Comparison of ENCODE assay signal across 8 cellular contexts in the genomic region with DNA sequence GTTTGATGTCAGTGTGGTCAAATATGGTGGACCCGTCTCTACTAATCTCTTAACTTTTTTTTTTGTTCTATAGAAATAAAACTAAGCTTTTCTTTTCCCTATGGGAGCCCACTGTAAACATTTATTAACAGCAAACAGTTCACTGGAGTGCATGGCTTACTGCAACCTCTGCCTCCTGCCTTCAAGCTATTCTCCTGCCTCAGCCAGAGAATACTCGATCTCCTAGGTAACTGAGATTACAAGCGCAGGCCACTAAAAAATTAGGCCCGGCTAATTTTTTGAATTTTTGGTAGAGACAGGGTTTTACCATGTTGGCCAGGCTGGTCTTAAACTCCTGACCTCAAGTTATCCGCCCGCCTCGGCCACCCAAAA.
DNase-seq lines count a peak whose midpoint lies in the region; ATAC-seq and TF ChIP-seq lines count a peak whose summit lies in the region.
"Not testable (repeated sequence)": the region's sequence is repeated elsewhere in the genome, so short reads cannot be mapped to it uniquely, and the experiment has no call there.

No MANE protein-coding gene starts in this region.

- peaks cover 8 to 41% (median 16%) of the 10 kb centered on the region in 4 donors for H3K4me1 Mint-ChIP-seq in CD4-positive, CD25-positive, alpha-beta regulatory T cell
- H3K4me1 Mint-ChIP-seq in activated T-cell treated with anti-CD3 and anti-CD28 coated beads, Interleukin-2, amount 50 U/mL, for 72 hours (ENCODE audit: low read depth) = peaks cover 41% of the 10 kb centered on the region
- peaks cover 38% of the 10 kb centered on the region for H3K4me1 Mint-ChIP-seq in nephron progenitor cell
- H3K4me1 Mint-ChIP-seq in stimulated activated naive CD8-positive, alpha-beta T cell treated with anti-CD3 and anti-CD28 coated beads, Interleukin-15, amount 100 ng/mL, for 72 hours = peaks cover 31% of the 10 kb centered on the region

- H3K9me2 ChIP-seq in HCT116 (ENCODE audit: insufficient read depth); PC-9 (ENCODE audit: insufficient read depth); hepatocyte (replicated peaks; ENCODE audit: insufficient read depth): not testable (repeated sequence)

- not testable (repeated sequence) for TF ChIP-seq CTCF in HCT116 (IDR thresholded peaks at IDR 0.05 in 2 of 3, conservative IDR thresholded peaks at IDR 0.05 in 1 of 3; ENCODE audit: borderline replicate concordance in 1 of 3, insufficient read depth in 1 of 3, low read depth in 2 of 3, low read length in 2 of 3); PC-9 (conservative IDR thresholded peaks at IDR 0.05); choroid plexus epithelial cell (conservative IDR thresholded peaks at IDR 0.05; ENCODE audit: low read depth, low read length); hepatocyte (IDR thresholded peaks at IDR 0.05; ENCODE audit: poor library complexity); nephron progenitor cell (IDR thresholded peaks at IDR 0.05)

- TF ChIP-seq POLR2A in HCT116 (IDR thresholded peaks at IDR 0.05; ENCODE audit: borderline replicate concordance, extremely low read depth, insufficient read depth, insufficient read length) = not testable (repeated sequence)

- H4K20me1 ChIP-seq in HCT116 (ENCODE audit: insufficient read depth); PC-9 (ENCODE audit: insufficient read depth); hepatocyte (ENCODE audit: insufficient read depth, poor library complexity, severe bottlenecking): not testable (repeated sequence)

- peak overlapping the region; percentile 73; the same call in 1 of the 2 replicates for H3K9ac ChIP-seq in HCT116 (ENCODE audit: low read length)

- H3K79me2 ChIP-seq in HCT116 (ENCODE audit: insufficient read depth, low read length); PC-9 (ENCODE audit: low read depth); hepatocyte: not testable (repeated sequence)

- RAD21 ChIA-PET in HCT116 (lab: Charles Lee; ENCODE audit: low non-redundant PET in 1 of 2, low total read pairs in 2 of 2, uncharacterized antibody in 2 of 2, unreplicated experiment in 2 of 2) = not testable (repeated sequence)

- H2AFZ ChIP-seq in HCT116 (ENCODE audit: low read depth, low read length, poor library complexity, severe bottlenecking) = not testable (repeated sequence)
- H2AFZ ChIP-seq in PC-9 = peak overlapping the region; percentile 82
- peak overlapping the region; percentile 97 for H2AFZ ChIP-seq in hepatocyte

- intact Hi-C loops in HCT116 (cut with micrococcal nuclease); PC-9 (cut with micrococcal nuclease; ENCODE audit: unreplicated experiment): not testable (repeated sequence)

- H3K27ac ChIP-seq in CD4-positive, CD25-positive, alpha-beta regulatory T cell (ENCODE audit: insufficient read depth, low read length, poor library complexity, severe bottlenecking) = peak overlapping the region; percentile 87
- H3K27ac ChIP-seq in HCT116 (ENCODE audit: low read depth, low read length) = not testable (repeated sequence)
- H3K27ac ChIP-seq in PC-9 (peak overlapping the region; percentile 81), hepatocyte (peak overlapping the region; percentile 88)

- ATAC-seq in CD4-positive, CD25-positive, alpha-beta regulatory T cell (ENCODE audit: low read depth in 2 of 2); stimulated activated naive CD8-positive, alpha-beta T cell treated with anti-CD3 and anti-CD28 coated beads, Interleukin-15, amount 100 ng/mL, for 72 hours: not testable (repeated sequence)
- peak; percentile 20 for ATAC-seq in HCT116
- ATAC-seq in activated T-cell treated with anti-CD3 and anti-CD28 coated beads, Interleukin-2, amount 50 U/mL, for 72 hours (replicated peaks in 1 of 2) = peak in 1 of 2 donors; percentile 41

- CTCF ChIA-PET in HCT116 (lab: Charles Lee); PC-9 (lab: Charles Lee): not testable (repeated sequence)

- DNase-seq in CD4-positive, CD25-positive, alpha-beta regulatory T cell = peak in 2 of 3 donors; percentile 7 to 12
- not testable (repeated sequence) for DNase-seq in HCT116 (ENCODE audit: low read depth, low spot score); choroid plexus epithelial cell (ENCODE audit: low read depth); hepatocyte (ENCODE audit: low spot score); nephron progenitor cell; stimulated activated naive CD8-positive, alpha-beta T cell treated with anti-CD3 and anti-CD28 coated beads, Interleukin-15, amount 100 ng/mL, for 72 hours
- peak in 1 of 2 experiments; percentile 35 for DNase-seq in PC-9
- peak in 1 of 2 donors; percentile 19 for DNase-seq in activated T-cell treated with anti-CD3 and anti-CD28 coated beads, Interleukin-2, amount 50 U/mL, for 72 hours

- peak overlapping the region; percentile 96 to 99 (median 98) for H3K4me3 Mint-ChIP-seq in CD4-positive, CD25-positive, alpha-beta regulatory T cell
- peak overlapping the region; percentile 85 to 89 for H3K4me3 Mint-ChIP-seq in activated T-cell treated with anti-CD3 and anti-CD28 coated beads, Interleukin-2, amount 50 U/mL, for 72 hours
- H3K4me3 Mint-ChIP-seq in nephron progenitor cell = peak overlapping the region; percentile 94
- H3K4me3 Mint-ChIP-seq in stimulated activated naive CD8-positive, alpha-beta T cell treated with anti-CD3 and anti-CD28 coated beads, Interleukin-15, amount 100 ng/mL, for 72 hours = peak overlapping the region; percentile 87 to 92

- TF ChIP-seq RAD21 in HCT116 (IDR thresholded peaks at IDR 0.05; ENCODE audit: low read depth) = not testable (repeated sequence)

- not testable (repeated sequence) for H3K9me3 Mint-ChIP-seq in CD4-positive, CD25-positive, alpha-beta regulatory T cell; activated T-cell treated with anti-CD3 and anti-CD28 coated beads, Interleukin-2, amount 50 U/mL, for 72 hours; nephron progenitor cell; stimulated activated naive CD8-positive, alpha-beta T cell treated with anti-CD3 and anti-CD28 coated beads, Interleukin-15, amount 100 ng/mL, for 72 hours

- H3K4me2 ChIP-seq in HCT116 (ENCODE audit: low read length) (peak overlapping the region; percentile 76), PC-9 (peak overlapping the region; percentile 87), hepatocyte (peak overlapping the region; percentile 77)

- H3F3A ChIP-seq in PC-9 (ENCODE audit: insufficient read depth, low read depth) = peaks cover 19% of the 10 kb centered on the region; the same call in 1 of the 2 replicates

- not testable (repeated sequence) for H3K36me3 ChIP-seq in CD4-positive, CD25-positive, alpha-beta regulatory T cell (ENCODE audit: control insufficient read depth, insufficient read depth, low read length); HCT116 (ENCODE audit: control insufficient read depth in 1 of 2, insufficient read depth in 2 of 2, low read length in 2 of 2); PC-9 (ENCODE audit: low read depth); hepatocyte (replicated peaks; ENCODE audit: insufficient read depth, low read depth)

- peak overlapping the region; percentile 97 for H3K4me3 ChIP-seq in CD4-positive, CD25-positive, alpha-beta regulatory T cell (ENCODE audit: low read depth, low read length)
- H3K4me3 ChIP-seq in HCT116 (replicated peaks in 1 of 2; ENCODE audit: low read depth in 1 of 2, low read length in 2 of 2) (peak overlapping the region; percentile 46 to 60), PC-9 (peak overlapping the region; percentile 72), choroid plexus epithelial cell (ENCODE audit: low read depth, low read length) (peak overlapping the region; percentile 68), hepatocyte (peak overlapping the region; percentile 30)

- not testable (repeated sequence) for BruUV-seq in HCT116 (replicated peaks; lab: Mats Ljungman, UMichigan); PC-9 (replicated peaks; lab: Mats Ljungman, UMichigan)

- WGBS in hepatocyte (ENCODE audit: low lambda C conversion rate, missing lambda C conversion rate) = 17% methylated on average over 4 of the region's 7 CpGs

- not testable (repeated sequence) for H3K27me3 ChIP-seq in CD4-positive, CD25-positive, alpha-beta regulatory T cell (ENCODE audit: control insufficient read depth, insufficient read depth, low read length); HCT116 (ENCODE audit: insufficient read depth, low read length); PC-9 (ENCODE audit: insufficient read depth, low read depth); hepatocyte

- H3K36me3 Mint-ChIP-seq in CD4-positive, CD25-positive, alpha-beta regulatory T cell; activated T-cell treated with anti-CD3 and anti-CD28 coated beads, Interleukin-2, amount 50 U/mL, for 72 hours (ENCODE audit: insufficient read depth in 2 of 2): not testable (repeated sequence)
- peaks cover 22% of the 10 kb centered on the region for H3K36me3 Mint-ChIP-seq in nephron progenitor cell (ENCODE audit: low read depth)

- H3K27me3 Mint-ChIP-seq in CD4-positive, CD25-positive, alpha-beta regulatory T cell; activated T-cell treated with anti-CD3 and anti-CD28 coated beads, Interleukin-2, amount 50 U/mL, for 72 hours (ENCODE audit: low read depth); nephron progenitor cell (ENCODE audit: low read depth, poor library complexity); stimulated activated naive CD8-positive, alpha-beta T cell treated with anti-CD3 and anti-CD28 coated beads, Interleukin-15, amount 100 ng/mL, for 72 hours: not testable (repeated sequence)

- H3K27ac Mint-ChIP-seq in CD4-positive, CD25-positive, alpha-beta regulatory T cell = peak overlapping the region; percentile 98 to 100 (median 98)
- H3K27ac Mint-ChIP-seq in activated T-cell treated with anti-CD3 and anti-CD28 coated beads, Interleukin-2, amount 50 U/mL, for 72 hours = peak overlapping the region; percentile 91
- H3K27ac Mint-ChIP-seq in nephron progenitor cell = peak overlapping the region; percentile 99
- H3K27ac Mint-ChIP-seq in stimulated activated naive CD8-positive, alpha-beta T cell treated with anti-CD3 and anti-CD28 coated beads, Interleukin-15, amount 100 ng/mL, for 72 hours = peak overlapping the region in 1 of 2 donors; percentile 100

- H3K4me1 ChIP-seq in CD4-positive, CD25-positive, alpha-beta regulatory T cell (ENCODE audit: control insufficient read depth, insufficient read depth, low read length, poor library complexity, severe bottlenecking); PC-9 (replicated peaks; ENCODE audit: insufficient read depth); hepatocyte (ENCODE audit: insufficient read depth): not testable (repeated sequence)
- peaks cover 0 to 12% of the 10 kb centered on the region in 2 experiments; a peak in 3 of 4 replicates for H3K4me1 ChIP-seq in HCT116 (ENCODE audit: control insufficient read depth in 1 of 2, insufficient read depth in 2 of 2, low read length in 2 of 2)

- H3K9me3 ChIP-seq in CD4-positive, CD25-positive, alpha-beta regulatory T cell (ENCODE audit: control insufficient read depth in 2 of 2, low read length in 2 of 2); HCT116 (ENCODE audit: control insufficient read depth in 1 of 2, insufficient read depth in 1 of 2, low read depth in 1 of 2, low read length in 2 of 2); PC-9 (ENCODE audit: insufficient read depth, low read depth); hepatocyte (ENCODE audit: low read depth): not testable (repeated sequence)

- POLR2A ChIA-PET in HCT116 (lab: Charles Lee) = interaction anchor here (0.9 to 1.9 kb wide), 8 partner anchors 14 to 365 kb away, joined by 3 to 15 read pairs (median 4); no protein-coding TSS in a partner anchor
- POLR2A ChIA-PET in PC-9 (lab: Charles Lee; ENCODE audit: unreplicated experiment) = not testable (repeated sequence)

Comparison
In these comparisons a context has a peak if more than half of its experiments do, and no peak if none do; other contexts are left out.
1. H3K4me3 ChIP-seq: peak in every context shown above with its lines; median percentile 97 in CD4-positive, CD25-positive, alpha-beta regulatory T cell; 72 in PC-9; 68 in choroid plexus epithelial cell; 53 in HCT116; 30 in hepatocyte.